15 cellular contexts compared by ENCODE assay signal in genomic region chr11:126870021-126870420, GRCh38.
A peak's percentile ranks its signal among the peaks of the same experiment; 100 is the strongest.
DNase-seq lines count a peak whose midpoint lies in the region; ATAC-seq and TF ChIP-seq lines count a peak whose summit lies in the region.
"Had no signal": no experiment of that assay in that cellular context is flagged by ENCODE, and none has a peak within 500 bp of the region (broad histone marks: within the 10 kb centered on the region; RNA-seq: fewer than 3 reads in every experiment).

No MANE protein-coding gene starts in this region.

- CTCF ChIA-PET in MCF 10A (lab: Yijun Ruan, JAX): interaction anchor here (0.6 to 1.2 kb wide), 3 partner anchors 14 to 624 kb away, joined by 3 read pairs; no protein-coding TSS in a partner anchor

- BruUV-seq in MCF 10A (replicated peaks; lab: Mats Ljungman, UMichigan): no TSS peak

- intact Hi-C loops in MCF 10A (cut with micrococcal nuclease): no loop called here

- no peak overlapping the region for H3K4me3 Mint-ChIP-seq in type B pancreatic cell
- H3K4me3 Mint-ChIP-seq in activated T-cell treated with anti-CD3 and anti-CD28 coated beads, Interleukin-2, amount 50 U/mL, for 4 hours: no peak overlapping the region
- no peak overlapping the region for H3K4me3 Mint-ChIP-seq in MCF 10A (ENCODE audit: unreplicated experiment)
- H3K4me3 Mint-ChIP-seq: B cell; CD4-positive, alpha-beta T cell; HFFc6 had no signal

- POLR2A ChIA-PET in MCF 10A (lab: Yijun Ruan, JAX): no interaction called here

- H3K9me3 Mint-ChIP-seq in type B pancreatic cell: peaks cover 6% of the 10 kb centered on the region
- H3K9me3 Mint-ChIP-seq in activated T-cell treated with anti-CD3 and anti-CD28 coated beads, Interleukin-2, amount 50 U/mL, for 4 hours: no peaks in the 10 kb centered on the region
- H3K9me3 Mint-ChIP-seq in MCF 10A (ENCODE audit: unreplicated experiment): peaks cover 29% of the 10 kb centered on the region
- H3K9me3 Mint-ChIP-seq: CD4-positive, alpha-beta T cell; HFFc6 had no signal

- DNase-seq in HT1080 (ENCODE audit: low read depth) (peak; percentile 26), astrocyte of the hippocampus (ENCODE audit: low read depth, low spot score) (peak; percentile 5), left lobe of liver (ENCODE audit: low spot score) (peak; percentile 27), type B pancreatic cell (ENCODE audit: extremely low spot score, unreplicated experiment) (peak; percentile 29), NCI-H446 (lab: John Stamatoyannopoulos, UW) (no peak), MCF 10A (ENCODE audit: unreplicated experiment) (no peak)
- DNase-seq in activated T-cell treated with anti-CD3 and anti-CD28 coated beads, Interleukin-2, amount 50 U/mL, for 4 hours: no peak
- DNase-seq: C1 segment of cervical spinal cord; Calu3; CD4-positive, alpha-beta T cell; DMS79; GDM1; HCEC 1CT; HFFc6 had no signal

- H3K36me3 Mint-ChIP-seq in type B pancreatic cell (peaks cover 4% of the 10 kb centered on the region), MCF 10A (ENCODE audit: insufficient read depth, unreplicated experiment) (no peaks in the 10 kb centered on the region)
- H3K36me3 Mint-ChIP-seq in activated T-cell treated with anti-CD3 and anti-CD28 coated beads, Interleukin-2, amount 50 U/mL, for 4 hours (ENCODE audit: insufficient read depth): no peaks in the 10 kb centered on the region

- H3K27ac Mint-ChIP-seq in type B pancreatic cell (no peak overlapping the region), MCF 10A (ENCODE audit: low read depth, unreplicated experiment) (no peak overlapping the region)
- H3K27ac Mint-ChIP-seq: B cell; CD4-positive, alpha-beta T cell; HFFc6 had no signal

- H3K27me3 Mint-ChIP-seq in type B pancreatic cell (peaks cover 22% of the 10 kb centered on the region), MCF 10A (ENCODE audit: insufficient read depth, unreplicated experiment) (no peaks in the 10 kb centered on the region)
- no peaks in the 10 kb centered on the region for H3K27me3 Mint-ChIP-seq in activated T-cell treated with anti-CD3 and anti-CD28 coated beads, Interleukin-2, amount 50 U/mL, for 4 hours (ENCODE audit: low read depth)
- H3K27me3 Mint-ChIP-seq: B cell had no signal

- TF ChIP-seq CTCF in type B pancreatic cell (conservative IDR thresholded peaks at IDR 0.05) (no peak), MCF 10A (IDR thresholded peaks at IDR 0.05; ENCODE audit: unreplicated experiment) (no peak)

- no peak for ATAC-seq in left lobe of liver
- no peak for ATAC-seq in activated T-cell treated with anti-CD3 and anti-CD28 coated beads, Interleukin-2, amount 50 U/mL, for 4 hours

- H3K4me1 Mint-ChIP-seq in type B pancreatic cell (ENCODE audit: unreplicated experiment) (peaks cover 6% of the 10 kb centered on the region), MCF 10A (ENCODE audit: insufficient read depth, unreplicated experiment) (no peaks in the 10 kb centered on the region)
- H3K4me1 Mint-ChIP-seq in activated T-cell treated with anti-CD3 and anti-CD28 coated beads, Interleukin-2, amount 50 U/mL, for 4 hours (ENCODE audit: low read depth): no peaks in the 10 kb centered on the region
- H3K4me1 Mint-ChIP-seq: B cell had no signal

Comparison
In these comparisons a context has a peak if more than half of its experiments do, and no peak if none do; other contexts are left out.
1. DNase-seq: peak in HT1080 (single experiment), astrocyte of the hippocampus (single experiment), left lobe of liver (single experiment) and type B pancreatic cell (single experiment); none in activated T-cell treated with anti-CD3 and anti-CD28 coated beads, Interleukin-2, amount 50 U/mL, for 4 hours (single experiment), NCI-H446 (0 of 2) and MCF 10A (single experiment).